ENCODE assay signal across 10 cellular contexts in genomic region chr14:20679907-20680306, GRCh38. TPM values are rescaled to one million over a fixed set of nuclear protein-coding genes. Genes with fewer than 3 reads are reported as not detected.
DNase-seq lines count a peak whose midpoint lies in the region; TF ChIP-seq lines count a peak whose summit lies in the region.
"Had no signal": no experiment of that assay in that cellular context is flagged by ENCODE, and none has a peak within 500 bp of the region (broad histone marks: within the 10 kb centered on the region; RNA-seq: fewer than 3 reads in every experiment).

No MANE protein-coding gene starts in this region.

- H3K4me3 ChIP-seq in DOHH2 (ENCODE audit: low read length) (peak overlapping the region; percentile 96), astrocyte of the spinal cord (ENCODE audit: low read depth, low read length) (no peak overlapping the region)

- no peak overlapping the region for H3K4me3 Mint-ChIP-seq in activated T-helper 1 cell treated with anti-CD3 and anti-CD28 coated beads, Interleukin-12 subunit alpha, Interleukin-12 subunit beta, Interleukin-2, Interleukin-4 antibody, amounts not matched to agents 30 ng/mL and 10 ng/mL and 1 ng/mL, durations not matched to agents 14 hours and 24 hours and 36 hours
- H3K4me3 Mint-ChIP-seq: T-helper 2 cell treated with Interferon-gamma antibody and Interleukin-4, amounts not matched to agents 5 μg/mL and 100 μg/mL, for 36 hours had no signal

- no peak for TF ChIP-seq EP300 in Ishikawa (IDR thresholded peaks at IDR 0.05; ENCODE audit: borderline replicate concordance)

- H3K4me1 Mint-ChIP-seq in activated T-helper 1 cell treated with anti-CD3 and anti-CD28 coated beads, Interleukin-12 subunit alpha, Interleukin-12 subunit beta, Interleukin-2, Interleukin-4 antibody, amounts not matched to agents 30 ng/mL and 10 ng/mL and 1 ng/mL, durations not matched to agents 14 hours and 24 hours and 36 hours (ENCODE audit: low read depth), result peaks cover 10% of the 10 kb centered on the region

- peak overlapping the region; percentile 95 for H3K4me2 ChIP-seq in DOHH2 (ENCODE audit: low read length)

- peaks cover 17% of the 10 kb centered on the region for H3K27me3 ChIP-seq in DOHH2 (ENCODE audit: control insufficient read depth, low read length)

- peaks cover 31% of the 10 kb centered on the region for H3F3A ChIP-seq in DOHH2 (ENCODE audit: control insufficient read depth, insufficient read depth)

- H3K4me1 ChIP-seq in DOHH2 (ENCODE audit: control insufficient read depth, low read length), result peaks cover 42% of the 10 kb centered on the region

- in situ Hi-C loops in astrocyte of the spinal cord (cut with HindIII; ENCODE audit: low sequenced_read_pairs), result no loop called here

- H3K36me3 ChIP-seq in DOHH2 (ENCODE audit: control insufficient read depth, low read length), result no peaks in the 10 kb centered on the region

- DNase-seq in astrocyte of the spinal cord (ENCODE audit: low read depth, low spot score) (peak; percentile 11), midbrain (lab: John Stamatoyannopoulos, UW) (peak; percentile 32), NOMO-1 treated with dmso at 0.1 percent for 144 hours (lab: John Stamatoyannopoulos, UW; ENCODE audit: unreplicated experiment) (no peak), GM19238 (ENCODE audit: insufficient read length, low spot score) (no peak)
- no peak for DNase-seq in activated T-helper 1 cell treated with anti-CD3 and anti-CD28 coated beads, Interleukin-12 subunit alpha, Interleukin-12 subunit beta, Interleukin-2, Interleukin-4 antibody, amounts not matched to agents 30 ng/mL and 10 ng/mL and 1 ng/mL, durations not matched to agents 14 hours and 24 hours and 36 hours (ENCODE audit: low spot score)
- DNase-seq: aorta had no signal

- H3K79me2 ChIP-seq in DOHH2 (ENCODE audit: control insufficient read depth, low read length), result no peaks in the 10 kb centered on the region

- H3K9me3 ChIP-seq in DOHH2 (ENCODE audit: control insufficient read depth, insufficient read depth, low read length), result no peaks in the 10 kb centered on the region

- no peak overlapping the region for H3K27ac ChIP-seq in DOHH2 (ENCODE audit: low read depth, low read length)

- no peaks in the 10 kb centered on the region for H4K20me1 ChIP-seq in DOHH2 (ENCODE audit: control insufficient read depth, insufficient read depth, low read depth, low read length)

- no peak for TF ChIP-seq RAD21 in Ishikawa (IDR thresholded peaks at IDR 0.05; ENCODE audit: low read depth)

- intact Hi-C loops in activated T-helper 1 cell treated with anti-CD3 and anti-CD28 coated beads, Interleukin-12 subunit alpha, Interleukin-12 subunit beta, Interleukin-2, Interleukin-4 antibody, amounts not matched to agents 30 ng/mL and 10 ng/mL and 1 ng/mL, durations not matched to agents 14 hours and 24 hours and 36 hours (cut with micrococcal nuclease), result loop anchor here (2.0 to 5.0 kb wide), 3 partner anchors 225 to 589 kb away; partner anchors contain the start of genes APEX1, HNRNPC, OSGEP and TMEM253

- peaks cover 2% of the 10 kb centered on the region for H3K27me3 Mint-ChIP-seq in activated T-helper 1 cell treated with anti-CD3 and anti-CD28 coated beads, Interleukin-12 subunit alpha, Interleukin-12 subunit beta, Interleukin-2, Interleukin-4 antibody, amounts not matched to agents 30 ng/mL and 10 ng/mL and 1 ng/mL, durations not matched to agents 14 hours and 24 hours and 36 hours (ENCODE audit: insufficient read depth)

- TF ChIP-seq CTCF in DOHH2 (IDR thresholded peaks at IDR 0.05; ENCODE audit: low read depth, low read length, poor library complexity, severe bottlenecking) (no peak), astrocyte of the spinal cord (IDR thresholded peaks at IDR 0.05; ENCODE audit: low read depth, low read length) (no peak)

- no peaks in the 10 kb centered on the region for H3K9me3 Mint-ChIP-seq in activated T-helper 1 cell treated with anti-CD3 and anti-CD28 coated beads, Interleukin-12 subunit alpha, Interleukin-12 subunit beta, Interleukin-2, Interleukin-4 antibody, amounts not matched to agents 30 ng/mL and 10 ng/mL and 1 ng/mL, durations not matched to agents 14 hours and 24 hours and 36 hours
- H3K9me3 Mint-ChIP-seq: T-helper 2 cell treated with Interferon-gamma antibody and Interleukin-4, amounts not matched to agents 5 μg/mL and 100 μg/mL, for 36 hours had no signal

- no peaks in the 10 kb centered on the region for H3K9me2 ChIP-seq in DOHH2 (replicated peaks; ENCODE audit: control insufficient read depth, low read length)

- no peak overlapping the region for H3K27ac Mint-ChIP-seq in activated T-helper 1 cell treated with anti-CD3 and anti-CD28 coated beads, Interleukin-12 subunit alpha, Interleukin-12 subunit beta, Interleukin-2, Interleukin-4 antibody, amounts not matched to agents 30 ng/mL and 10 ng/mL and 1 ng/mL, durations not matched to agents 14 hours and 24 hours and 36 hours
- H3K27ac Mint-ChIP-seq: T-helper 2 cell treated with Interferon-gamma antibody and Interleukin-4, amounts not matched to agents 5 μg/mL and 100 μg/mL, for 36 hours had no signal

- no peaks in the 10 kb centered on the region for H3K36me3 Mint-ChIP-seq in activated T-helper 1 cell treated with anti-CD3 and anti-CD28 coated beads, Interleukin-12 subunit alpha, Interleukin-12 subunit beta, Interleukin-2, Interleukin-4 antibody, amounts not matched to agents 30 ng/mL and 10 ng/mL and 1 ng/mL, durations not matched to agents 14 hours and 24 hours and 36 hours (ENCODE audit: low read depth)

TF ChIP-seq in Ishikawa, 13 proteins besides CTCF, POLR2A, EP300 and RAD21:
- TF ChIP-seq MAX (IDR thresholded peaks at IDR 0.05) (no peak), USF1 (IDR thresholded peaks at IDR 0.05) (peak; percentile 93)

RNA-seq across cellular contexts. Expression of gene RNASE4, which starts 4.5 kb away (rescaled TPM):
- 0.34 and 0.39 TPM in 2 replicates for total RNA-seq in activated T-helper 1 cell treated with anti-CD3 and anti-CD28 coated beads, Interleukin-12 subunit alpha, Interleukin-12 subunit beta, Interleukin-2, Interleukin-4 antibody, amounts not matched to agents 30 ng/mL and 10 ng/mL and 1 ng/mL, durations not matched to agents 14 hours and 24 hours and 36 hours

RNA-seq across cellular contexts. Expression of gene ANG, which starts 8.7 kb away (rescaled TPM):
- total RNA-seq in activated T-helper 1 cell treated with anti-CD3 and anti-CD28 coated beads, Interleukin-12 subunit alpha, Interleukin-12 subunit beta, Interleukin-2, Interleukin-4 antibody, amounts not matched to agents 30 ng/mL and 10 ng/mL and 1 ng/mL, durations not matched to agents 14 hours and 24 hours and 36 hours, result 0.57 and 0.59 TPM in 2 replicates

RNA-seq across cellular contexts. Expression of gene OR6S1, which starts 38.4 kb away (rescaled TPM):
- not detected in 2 replicates for total RNA-seq in activated T-helper 1 cell treated with anti-CD3 and anti-CD28 coated beads, Interleukin-12 subunit alpha, Interleukin-12 subunit beta, Interleukin-2, Interleukin-4 antibody, amounts not matched to agents 30 ng/mL and 10 ng/mL and 1 ng/mL, durations not matched to agents 14 hours and 24 hours and 36 hours
- total RNA-seq: aorta, kidney epithelial cell had no signal

Comparison
In these comparisons a context has a peak if more than half of its experiments do, and no peak if none do; other contexts are left out.
1. DNase-seq: peak in astrocyte of the spinal cord (single experiment) and midbrain (single experiment); none in activated T-helper 1 cell treated with anti-CD3 and anti-CD28 coated beads, Interleukin-12 subunit alpha, Interleukin-12 subunit beta, Interleukin-2, Interleukin-4 antibody, amounts not matched to agents 30 ng/mL and 10 ng/mL and 1 ng/mL, durations not matched to agents 14 hours and 24 hours and 36 hours (single experiment), NOMO-1 treated with dmso at 0.1 percent for 144 hours (single experiment) and GM19238 (single experiment).